ENCODE assay signal across 1 cellular context in genomic region chr1:19079541-19079940, GRCh38.
A peak's percentile ranks its signal among the peaks of the same experiment; 100 is the strongest.
TF ChIP-seq lines count a peak whose summit lies in the region.

No MANE protein-coding gene starts in this region.

TF ChIP-seq in K562, 482 proteins besides CTCF, POLR2A, EP300 and RAD21 (continued from another document):
- TF ChIP-seq ZBTB17 (CRISPR knock-in tag; IDR thresholded peaks at IDR 0.05) (0 out of 2 replicates have a peak, but pooled peaks have one; percentile 45), ETS1 (conservative IDR thresholded peaks at IDR 0.05; ENCODE audit: control insufficient read depth, low read depth, low read length) (no peak)
